In genomic region chr10:58508316-58508715, GRCh38 we compare ENCODE assay signal across 21 cellular contexts.
DNase-seq lines count a peak whose midpoint lies in the region; ATAC-seq and TF ChIP-seq lines count a peak whose summit lies in the region.
"Had no signal": no experiment of that assay in that cellular context is flagged by ENCODE, and none has a peak within 500 bp of the region (broad histone marks: within the 10 kb centered on the region; RNA-seq: fewer than 3 reads in every experiment).

No MANE protein-coding gene starts in this region.

- no peak for ATAC-seq in GM18861 (IDR thresholded peaks at IDR 0.05; ENCODE audit: unreplicated experiment)
- ATAC-seq in HG02678 (IDR thresholded peaks at IDR 0.05; ENCODE audit: unreplicated experiment), result no peak
- ATAC-seq: A549; body of pancreas; left lung; stimulated activated memory B cell treated with anti-CD40 and anti-IgM and Interleukin-4, amounts not matched to agents 10 μg/mL and 1 μg/mL and 100 μg/mL, for 72 hours had no signal

- DNase-seq in AG08395 (ENCODE audit: low spot score) (peak; percentile 62), HS-5 (ENCODE audit: low read depth) (peak; percentile 78), cardiac fibroblast (ENCODE audit: low read depth in 2 of 2) (peak; percentile 45 to 72), hepatic stellate cell (ENCODE audit: low spot score) (peak; percentile 21), COR-L47 (lab: John Stamatoyannopoulos, UW) (no peak), NCI-H2196 treated with DMSO at 0.1 percent for 48 hours (lab: John Stamatoyannopoulos, UW; ENCODE audit: unreplicated experiment) (no peak)
- DNase-seq: body of pancreas; CD4-positive, alpha-beta T cell; DMS53; H9; Kasumi-1; left lung; NCI-H1105; NCI-H2081 treated with DMSO at 0.1 percent for 48 hours; NCI-H524; posterior cingulate gyrus had no signal

- no peak overlapping the region for H3K4me3 ChIP-seq in cardiac fibroblast (replicated peaks in 1 of 2; ENCODE audit: low read depth in 2 of 2, low read length in 2 of 2)
- H3K4me3 ChIP-seq: A549, body of pancreas, left lung, thoracic aorta had no signal

- TF ChIP-seq CTCF in cardiac fibroblast (IDR thresholded peaks at IDR 0.05; ENCODE audit: low read depth, low read length), result no peak

Comparison
In these comparisons a context has a peak if more than half of its experiments do, and no peak if none do; other contexts are left out.
1. DNase-seq: peak in AG08395 (single experiment), HS-5 (single experiment), cardiac fibroblast (2 of 2) and hepatic stellate cell (single experiment); none in COR-L47 (single experiment) and NCI-H2196 treated with DMSO at 0.1 percent for 48 hours (single experiment).